In genomic region chr11:65065898-65066297, GRCh38 we compare ENCODE assay signal across 28 cellular contexts. TPM values are rescaled to one million over a fixed set of nuclear protein-coding genes. Genes with fewer than 3 reads are reported as not detected.
DNase-seq lines count a peak whose midpoint lies in the region; ATAC-seq, FAIRE-seq and TF ChIP-seq lines count a peak whose summit lies in the region.
"Had no signal": no experiment of that assay in that cellular context is flagged by ENCODE, and none has a peak within 500 bp of the region (broad histone marks: within the 10 kb centered on the region; RNA-seq: fewer than 3 reads in every experiment).

No MANE protein-coding gene starts in this region.

- 12% methylated on average over 7 of the region's 7 CpGs for WGBS in HepG2 (ENCODE audit: low lambda C conversion rate)
- WGBS in right lobe of liver (ENCODE audit: insufficient coverage, low coverage, low lambda C conversion rate, missing lambda C conversion rate): 75% methylated on average over 5 of the region's 7 CpGs
- no CpG with 5 or more reads among the region's 7 CpGs for whole genome bisulfite sequencing in mesendoderm (ENCODE audit: extremely low coverage, insufficient coverage, low lambda C conversion rate)
- WGBS in aorta, 2 donors: 75 to 85% methylated on average over 7 of the region's 7 CpGs

- TF ChIP-seq POLR2A in HepG2 (IDR thresholded peaks at IDR 0.05; ENCODE audit: insufficient read depth in 1 of 2, low read depth in 2 of 2, low read length in 2 of 2) (no peak; a peak in 2 of 4 replicates), right lobe of liver (IDR thresholded peaks at IDR 0.05) (no peak)

- TF ChIP-seq CTCF in HepG2 (CRISPR knock-in tag; IDR thresholded peaks at IDR 0.05): no peak
- TF ChIP-seq CTCF in right lobe of liver (IDR thresholded peaks at IDR 0.05): no peak
- no peak for TF ChIP-seq CTCF in WTC11 (IDR thresholded peaks at IDR 0.05)

- in situ Hi-C loops in HepG2 (cut with HindIII; ENCODE audit: extremely low pct_ligation_motif_present, low pct_unique_long_range_greater_than_20kb): loop anchor here (5.0 kb wide), 1 partner anchor 39 kb away; the partner anchor contains the start of gene SNX15

- H3K27ac Mint-ChIP-seq in WTC11: no peak overlapping the region
- H3K27ac Mint-ChIP-seq: CD4-positive, alpha-beta memory T cell had no signal

- peak overlapping the region; percentile 25 for H3K56ac ChIP-seq in mesendoderm (ENCODE audit: low read length)

- peak overlapping the region; percentile 49; the same call in 1 of the 2 replicates for H3K4me3 Mint-ChIP-seq in WTC11
- H3K4me3 Mint-ChIP-seq: CD4-positive, alpha-beta memory T cell had no signal

- H3K4me3 ChIP-seq in HepG2 (replicated peaks in 1 of 3; ENCODE audit: insufficient read depth in 1 of 3, low read depth in 2 of 3, low read length in 3 of 3) (peak overlapping the region; percentile 65 to 79 (median 67)), right lobe of liver (no peak overlapping the region), mesendoderm (ENCODE audit: low read length) (no peak overlapping the region), aorta (ENCODE audit: low read length in 2 of 2) (no peak overlapping the region)
- H3K4me3 ChIP-seq: A549, GM23248, PC-9 had no signal

- POLR2A ChIA-PET in HepG2 (lab: Yijun Ruan, JAX): interaction anchor here (0.5 to 2.2 kb wide), 16 partner anchors 10 to 357 kb away, joined by 3 to 10 read pairs (median 4); partner anchors contain the start of genes ARL2, NEAT1, SAC3D1 and TM7SF2
- POLR2A ChIA-PET in WTC11 (lab: Charles Lee): interaction anchor here (0.8 to 1.4 kb wide), 4 partner anchors 10 to 116 kb away, joined by 3 to 4 read pairs (median 3); partner anchors contain the start of genes CAPN1, SAC3D1 and VPS51

- no peak overlapping the region for H2AFZ ChIP-seq in HepG2 (ENCODE audit: low read length)
- H2AFZ ChIP-seq: GM23248, PC-9 had no signal

- H3K4me1 ChIP-seq in HepG2 (ENCODE audit: insufficient read depth, low read length): peaks cover 39% of the 10 kb centered on the region
- H3K4me1 ChIP-seq in right lobe of liver: no peaks in the 10 kb centered on the region
- no peaks in the 10 kb centered on the region for H3K4me1 ChIP-seq in mesendoderm (ENCODE audit: control insufficient read depth, low read depth, low read length)
- no peaks in the 10 kb centered on the region for H3K4me1 ChIP-seq in aorta (ENCODE audit: control insufficient read depth in 1 of 2, insufficient read depth in 2 of 2, low read length in 2 of 2)
- H3K4me1 ChIP-seq: A549 had no signal

- peaks cover 25% of the 10 kb centered on the region for H3K4me1 Mint-ChIP-seq in WTC11
- H3K4me1 Mint-ChIP-seq: CD4-positive, alpha-beta memory T cell had no signal

- intact Hi-C loops in HepG2 (cut with micrococcal nuclease; ENCODE audit: unreplicated experiment): no loop called here
- intact Hi-C loops in right lobe of liver (cut with DNase I): no loop called here
- intact Hi-C loops in aorta (cut with DNase I): no loop called here

- H3K23ac ChIP-seq in mesendoderm (ENCODE audit: low read length): no peak overlapping the region

- ATAC-seq in HepG2: peak; percentile 9
- no peak for ATAC-seq in right lobe of liver
- ATAC-seq in WTC11: no peak
- no peak for ATAC-seq in aorta (ENCODE audit: low FRiP score)
- ATAC-seq in GM18517 (IDR thresholded peaks at IDR 0.05; ENCODE audit: unreplicated experiment): no peak
- ATAC-seq: A549, HCT116 had no signal

- H3K36me3 ChIP-seq in HepG2 (replicated peaks in 1 of 2; ENCODE audit: control insufficient read depth in 1 of 2, insufficient read depth in 2 of 2, low read length in 2 of 2) (no peaks in the 10 kb centered on the region), right lobe of liver (no peaks in the 10 kb centered on the region), mesendoderm (ENCODE audit: control insufficient read depth, insufficient read depth, low read length) (no peaks in the 10 kb centered on the region), aorta (ENCODE audit: control insufficient read depth in 1 of 2, insufficient read depth in 2 of 2, low read length in 1 of 2) (no peaks in the 10 kb centered on the region)

- H4K5ac ChIP-seq in mesendoderm (ENCODE audit: low read length): no peak overlapping the region

- TF ChIP-seq RAD21 in HepG2 (CRISPR knock-in tag; IDR thresholded peaks at IDR 0.05): no peak

- H3K9me3 ChIP-seq in HepG2 (ENCODE audit: low read length) (no peaks in the 10 kb centered on the region), right lobe of liver (no peaks in the 10 kb centered on the region), aorta (ENCODE audit: control insufficient read depth, low read length) (no peaks in the 10 kb centered on the region)
- H3K9me3 ChIP-seq: A549 had no signal

- peak in 1 of 2 experiments; percentile 43; a peak in 1 of 4 replicates for TF ChIP-seq EP300 in HepG2 (IDR thresholded peaks at IDR 0.05; ENCODE audit: low read depth in 2 of 2, low read length in 2 of 2)
- TF ChIP-seq EP300 in HepG2 (CRISPR knock-in tag; IDR thresholded peaks at IDR 0.05; ENCODE audit: borderline replicate concordance): no peak

- no peak overlapping the region for H2BK15ac ChIP-seq in mesendoderm (replicated peaks; ENCODE audit: low read depth)

- CTCF ChIA-PET in HepG2 (lab: Yijun Ruan, JAX; ENCODE audit: low intra/inter-chr PET ratio, low total read pairs): no interaction called here
- CTCF ChIA-PET in WTC11 (lab: Charles Lee): interaction anchor here (0.6 to 2.2 kb wide), 11 partner anchors 10 to 219 kb away, joined by 3 to 10 read pairs (median 4); partner anchors contain the start of genes ARL2, FAU, MRPL49 and SAC3D1

- no peaks in the 10 kb centered on the region for H3K79me1 ChIP-seq in mesendoderm (ENCODE audit: low read length)

- H2BK120ac ChIP-seq in mesendoderm (ENCODE audit: low read depth, low read length): no peak overlapping the region

- H3K79me2 ChIP-seq in HepG2 (ENCODE audit: insufficient read depth, low read length): no peaks in the 10 kb centered on the region
- H3K79me2 ChIP-seq in mesendoderm (ENCODE audit: control insufficient read depth, insufficient read depth, low read length): no peaks in the 10 kb centered on the region

- FAIRE-seq in HepG2 (lab: Jason Lieb, UNC): no peak
- FAIRE-seq: A549, G401.6 had no signal

- BruUV-seq in HepG2 (replicated peaks; lab: Mats Ljungman, UMichigan): no TSS peak

- no peaks in the 10 kb centered on the region; the same call in 1 of the 2 replicates for H3K27me3 Mint-ChIP-seq in WTC11 (ENCODE audit: low read depth)
- H3K27me3 Mint-ChIP-seq: CD4-positive, alpha-beta memory T cell had no signal

- H2BK5ac ChIP-seq in mesendoderm (ENCODE audit: low read length): no peak overlapping the region

- H4K8ac ChIP-seq in mesendoderm (ENCODE audit: low read depth, low read length): no peak overlapping the region

- H2AK5ac ChIP-seq in mesendoderm (ENCODE audit: low read length): no peak overlapping the region

- H3K4ac ChIP-seq in mesendoderm (ENCODE audit: low read depth, low read length): no peak overlapping the region

- no peaks in the 10 kb centered on the region for H3K36me3 Mint-ChIP-seq in WTC11
- H3K36me3 Mint-ChIP-seq: CD4-positive, alpha-beta memory T cell had no signal

- H4K20me1 ChIP-seq in HepG2 (ENCODE audit: insufficient read depth, low read length): no peaks in the 10 kb centered on the region

- DNase-seq in HepG2 (ENCODE audit: low spot score) (no peak), right lobe of liver (no peak), WTC11 (ENCODE audit: low spot score) (no peak), mesendoderm (no peak), NCI-H446 treated with DMSO at 0.1 percent for 48 hours (lab: John Stamatoyannopoulos, UW) (no peak), aorta (no peak)
- DNase-seq: AML-193; C1 segment of cervical spinal cord; CD4-positive, alpha-beta memory T cell; COR-L47; DMS53; GM23248; Karpas-422; NCI-H1092; NCI-H1417 treated with DMSO at 0.1 percent for 48 hours; NCI-H1694 treated with DMSO at 0.1 percent for 48 hours; NCI-H524 treated with DMSO at 0.1 percent for 48 hours; NCI-H774; SHP77; SW 1271 had no signal

- peak overlapping the region; percentile 59 for H3K27ac ChIP-seq in HepG2 (ENCODE audit: extremely low read length, insufficient read depth, low read length)
- no peak overlapping the region for H3K27ac ChIP-seq in right lobe of liver
- H3K27ac ChIP-seq in mesendoderm (ENCODE audit: low read depth, low read length): no peak overlapping the region
- no peak overlapping the region for H3K27ac ChIP-seq in aorta (ENCODE audit: low read depth in 1 of 2, low read length in 2 of 2)
- H3K27ac ChIP-seq: A549, GM23248, HL-60, PC-9 had no signal

- no peaks in the 10 kb centered on the region for H3K9me3 Mint-ChIP-seq in WTC11
- H3K9me3 Mint-ChIP-seq: CD4-positive, alpha-beta memory T cell had no signal

- H3K27me3 ChIP-seq in HepG2 (ENCODE audit: control insufficient read depth in 1 of 2, insufficient read depth in 2 of 2, low read length in 2 of 2) (no peaks in the 10 kb centered on the region), right lobe of liver (no peaks in the 10 kb centered on the region), mesendoderm (ENCODE audit: insufficient read depth, low read length, poor library complexity) (no peaks in the 10 kb centered on the region), aorta (ENCODE audit: control insufficient read depth in 1 of 2, insufficient read depth in 2 of 2, low read length in 1 of 2) (no peaks in the 10 kb centered on the region)

- H3K9ac ChIP-seq in HepG2 (ENCODE audit: insufficient read depth, low read depth, low read length): peak overlapping the region; percentile 74
- no peak overlapping the region for H3K9ac ChIP-seq in mesendoderm (ENCODE audit: low read length)
- H3K9ac ChIP-seq: GM23248 had no signal

- H3K4me2 ChIP-seq in HepG2 (ENCODE audit: low read depth, low read length) (peak overlapping the region; percentile 87), mesendoderm (ENCODE audit: low read length) (no peak overlapping the region)
- H3K4me2 ChIP-seq: A549, PC-9 had no signal

- H3K18ac ChIP-seq in mesendoderm (ENCODE audit: low read length): no peak overlapping the region

RNA-seq across cellular contexts. Expression of gene NAALADL1, which starts 7.5 kb away (rescaled TPM):
- total RNA-seq in HepG2 (2016; rRNA removed; fragmentation: Illumina TruSeq; extraction: Trizol) (3.4 and 9.3 TPM in 2 replicates), right lobe of liver (1 to 10 TPM in 5 of 6 experiments, under 1 TPM in 1; 0.83 to 3.5 (median 1.4) TPM), WTC11 (2021) (4.5 to 6.1 TPM (median 5.9 TPM) in 3 replicates), aorta (10 to 100 TPM; 14.1 to 29.4 TPM)
- 1.5 and 2.2 TPM in 2 replicates for total RNA-seq in HepG2 (2016; cell fraction: cytosol; rRNA removed; fragmentation: Illumina TruSeq; extraction: Trizol; ENCODE audit: low read depth)
- 3.2 and 9.6 TPM in 2 replicates for total RNA-seq in HepG2 (2016; cell fraction: insoluble cytoplasmic fraction; rRNA removed; fragmentation: Illumina TruSeq; extraction: Trizol)
- total RNA-seq in HepG2 (2016; cell fraction: membrane; rRNA removed; fragmentation: Illumina TruSeq; extraction: Trizol): 1.3 and 2.0 TPM in 2 replicates
- 8.8 and 12.8 TPM in 2 replicates for total RNA-seq in HepG2 (2016; cell fraction: nucleus; rRNA removed; fragmentation: Illumina TruSeq; extraction: Trizol)
- polyA plus RNA-seq in HepG2 (2011; rRNA removed) (33.9 and 67.5 TPM in 2 replicates), aorta (10 to 100 TPM; 25.8 to 45.9 TPM)
- polyA plus RNA-seq in HepG2 (2011; cell fraction: cytosol; rRNA removed): 24.8 and 27.3 TPM in 2 replicates
- 178 and 181 TPM in 2 replicates for polyA plus RNA-seq in HepG2 (2011; cell fraction: nucleus; rRNA removed)
- 30.3 and 30.5 TPM in 2 replicates for polyA plus RNA-seq in HepG2 (2012)
- polyA plus RNA-seq in HepG2 (2016; cell fraction: cytosol; fragmentation: Illumina TruSeq; extraction: Trizol; ENCODE audit: low read depth): 1.1 and 1.2 TPM in 2 replicates
- polyA plus RNA-seq in HepG2 (2016; cell fraction: insoluble cytoplasmic fraction; fragmentation: Illumina TruSeq; extraction: Trizol; ENCODE audit: low read depth): 2.4 and 2.9 TPM in 2 replicates
- 2.0 and 2.1 TPM in 2 replicates for polyA plus RNA-seq in HepG2 (2016; cell fraction: membrane; fragmentation: Illumina TruSeq; extraction: Trizol; ENCODE audit: low read depth)
- 23.7 and 32.1 TPM in 2 replicates for polyA plus RNA-seq in HepG2 (2016; cell fraction: nucleus; fragmentation: Illumina TruSeq; extraction: Trizol; ENCODE audit: insufficient read depth, low read depth)
- polyA minus RNA-seq in HepG2 (2011; rRNA and poly(A)+ RNA removed; ENCODE audit: low replicate concordance): 0.09 and 15.4 TPM in 2 replicates
- 6.0 and 9.8 TPM in 2 replicates for polyA minus RNA-seq in HepG2 (2011; cell fraction: cytosol; rRNA and poly(A)+ RNA removed)
- 13.3 and 19.3 TPM in 2 replicates for polyA minus RNA-seq in HepG2 (2011; cell fraction: nucleus; rRNA and poly(A)+ RNA removed)
- 1.3 TPM for polyA plus RNA-seq in mesendoderm (2013, experiment 1 of 2)
- 1.4 TPM for polyA plus RNA-seq in mesendoderm (2013, experiment 2 of 2)
- total RNA-seq: PC-9, RPMI7951, SK-MEL-5 had no signal
- polyA plus RNA-seq: A549 had no signal

RNA-seq across cellular contexts. Expression of gene CDCA5, which starts 17.9 kb away (rescaled TPM):
- total RNA-seq in HepG2 (2016; rRNA removed; fragmentation: Illumina TruSeq; extraction: Trizol) (50.6 and 63.1 TPM in 2 replicates), right lobe of liver (1 to 10 TPM in 3 of 6 experiments, under 1 TPM in 3; 0.31 to 2.3 (median 1.0) TPM), WTC11 (2021) (80.6 to 95.9 TPM (median 86.9 TPM) in 3 replicates), aorta (1 to 10 TPM in 1 of 2 donors, under 1 TPM in 1; 0.81 to 1.0 TPM)
- total RNA-seq in HepG2 (2016; cell fraction: cytosol; rRNA removed; fragmentation: Illumina TruSeq; extraction: Trizol; ENCODE audit: low read depth): 10.5 and 13.6 TPM in 2 replicates
- 51.6 and 54.0 TPM in 2 replicates for total RNA-seq in HepG2 (2016; cell fraction: insoluble cytoplasmic fraction; rRNA removed; fragmentation: Illumina TruSeq; extraction: Trizol)
- total RNA-seq in HepG2 (2016; cell fraction: membrane; rRNA removed; fragmentation: Illumina TruSeq; extraction: Trizol): 34.2 and 34.8 TPM in 2 replicates
- 28.5 and 29.9 TPM in 2 replicates for total RNA-seq in HepG2 (2016; cell fraction: nucleus; rRNA removed; fragmentation: Illumina TruSeq; extraction: Trizol)
- polyA plus RNA-seq in HepG2 (2011; rRNA removed) (9.8 and 13.5 TPM in 2 replicates), aorta (1 to 10 TPM in 1 of 2 donors, under 1 TPM in 1; 1.00 to 2.5 TPM)
- 9.8 and 14.9 TPM in 2 replicates for polyA plus RNA-seq in HepG2 (2011; cell fraction: cytosol; rRNA removed)
- polyA plus RNA-seq in HepG2 (2011; cell fraction: nucleus; rRNA removed): 13.0 and 18.3 TPM in 2 replicates
- polyA plus RNA-seq in HepG2 (2012): 9.0 and 19.7 TPM in 2 replicates
- 10.9 and 11.2 TPM in 2 replicates for polyA plus RNA-seq in HepG2 (2016; cell fraction: cytosol; fragmentation: Illumina TruSeq; extraction: Trizol; ENCODE audit: low read depth)
- polyA plus RNA-seq in HepG2 (2016; cell fraction: insoluble cytoplasmic fraction; fragmentation: Illumina TruSeq; extraction: Trizol; ENCODE audit: low read depth): 71.5 and 74.3 TPM in 2 replicates
- polyA plus RNA-seq in HepG2 (2016; cell fraction: membrane; fragmentation: Illumina TruSeq; extraction: Trizol; ENCODE audit: low read depth): 26.4 and 29.7 TPM in 2 replicates
- 62.8 and 64.8 TPM in 2 replicates for polyA plus RNA-seq in HepG2 (2016; cell fraction: nucleus; fragmentation: Illumina TruSeq; extraction: Trizol; ENCODE audit: insufficient read depth, low read depth)
- polyA minus RNA-seq in HepG2 (2011; rRNA and poly(A)+ RNA removed; ENCODE audit: low replicate concordance): 21.2 and 61.0 TPM in 2 replicates
- polyA minus RNA-seq in HepG2 (2011; cell fraction: cytosol; rRNA and poly(A)+ RNA removed): 8.1 and 8.3 TPM in 2 replicates
- 7.0 and 10.6 TPM in 2 replicates for polyA minus RNA-seq in HepG2 (2011; cell fraction: nucleus; rRNA and poly(A)+ RNA removed)
- 61.4 TPM for polyA plus RNA-seq in mesendoderm (2013, experiment 1 of 2)
- 60.2 TPM for polyA plus RNA-seq in mesendoderm (2013, experiment 2 of 2)

RNA-seq across cellular contexts. Expression of gene ZFPL1, which starts 18.1 kb away (rescaled TPM):
- total RNA-seq in HepG2 (2016; rRNA removed; fragmentation: Illumina TruSeq; extraction: Trizol) (27.6 and 32.2 TPM in 2 replicates), right lobe of liver (10 to 100 TPM; 15.4 to 22.4 (median 18.0) TPM), WTC11 (2021) (32.2 to 33.8 TPM (median 32.8 TPM) in 3 replicates), aorta (10 to 100 TPM; 31.5 to 35.0 TPM)
- 18.5 and 24.3 TPM in 2 replicates for total RNA-seq in HepG2 (2016; cell fraction: cytosol; rRNA removed; fragmentation: Illumina TruSeq; extraction: Trizol; ENCODE audit: low read depth)
- 23.3 and 34.5 TPM in 2 replicates for total RNA-seq in HepG2 (2016; cell fraction: insoluble cytoplasmic fraction; rRNA removed; fragmentation: Illumina TruSeq; extraction: Trizol)
- 24.9 and 32.0 TPM in 2 replicates for total RNA-seq in HepG2 (2016; cell fraction: membrane; rRNA removed; fragmentation: Illumina TruSeq; extraction: Trizol)
- 20.7 and 22.6 TPM in 2 replicates for total RNA-seq in HepG2 (2016; cell fraction: nucleus; rRNA removed; fragmentation: Illumina TruSeq; extraction: Trizol)
- polyA plus RNA-seq in HepG2 (2011; rRNA removed) (49.7 and 56.0 TPM in 2 replicates), aorta (10 to 100 TPM; 24.9 to 69.9 TPM)
- 29.9 and 43.2 TPM in 2 replicates for polyA plus RNA-seq in HepG2 (2011; cell fraction: cytosol; rRNA removed)
- polyA plus RNA-seq in HepG2 (2011; cell fraction: nucleus; rRNA removed): 58.5 and 59.4 TPM in 2 replicates
- 21.4 and 31.3 TPM in 2 replicates for polyA plus RNA-seq in HepG2 (2012)
- 23.6 and 30.1 TPM in 2 replicates for polyA plus RNA-seq in HepG2 (2016; cell fraction: cytosol; fragmentation: Illumina TruSeq; extraction: Trizol; ENCODE audit: low read depth)
- 27.9 and 36.5 TPM in 2 replicates for polyA plus RNA-seq in HepG2 (2016; cell fraction: insoluble cytoplasmic fraction; fragmentation: Illumina TruSeq; extraction: Trizol; ENCODE audit: low read depth)
- 25.0 and 25.2 TPM in 2 replicates for polyA plus RNA-seq in HepG2 (2016; cell fraction: membrane; fragmentation: Illumina TruSeq; extraction: Trizol; ENCODE audit: low read depth)
- polyA plus RNA-seq in HepG2 (2016; cell fraction: nucleus; fragmentation: Illumina TruSeq; extraction: Trizol; ENCODE audit: insufficient read depth, low read depth): 33.5 and 40.8 TPM in 2 replicates
- polyA minus RNA-seq in HepG2 (2011; rRNA and poly(A)+ RNA removed; ENCODE audit: low replicate concordance): 50.7 and 52.3 TPM in 2 replicates
- 15.5 and 16.8 TPM in 2 replicates for polyA minus RNA-seq in HepG2 (2011; cell fraction: cytosol; rRNA and poly(A)+ RNA removed)
- 40.4 and 59.2 TPM in 2 replicates for polyA minus RNA-seq in HepG2 (2011; cell fraction: nucleus; rRNA and poly(A)+ RNA removed)
- 34.8 TPM for polyA plus RNA-seq in mesendoderm (2013, experiment 1 of 2)
- polyA plus RNA-seq in mesendoderm (2013, experiment 2 of 2): 34.4 TPM

RNA-seq across cellular contexts. Expression of gene SAC3D1, which starts 24.9 kb away (rescaled TPM):
- total RNA-seq in HepG2 (2016; rRNA removed; fragmentation: Illumina TruSeq; extraction: Trizol) (33.2 and 36.3 TPM in 2 replicates), right lobe of liver (10 to 100 TPM in 2 of 6 experiments, 1 to 10 TPM in 4; 4.2 to 13.8 (median 5.8) TPM), WTC11 (2021) (22.2 to 26.2 TPM (median 22.8 TPM) in 3 replicates), aorta (1 to 10 TPM; 3.6 to 4.9 TPM)
- total RNA-seq in HepG2 (2016; cell fraction: cytosol; rRNA removed; fragmentation: Illumina TruSeq; extraction: Trizol; ENCODE audit: low read depth): 17.6 and 24.5 TPM in 2 replicates
- total RNA-seq in HepG2 (2016; cell fraction: insoluble cytoplasmic fraction; rRNA removed; fragmentation: Illumina TruSeq; extraction: Trizol): 27.9 and 37.1 TPM in 2 replicates
- 28.3 and 36.0 TPM in 2 replicates for total RNA-seq in HepG2 (2016; cell fraction: membrane; rRNA removed; fragmentation: Illumina TruSeq; extraction: Trizol)
- 15.6 and 16.8 TPM in 2 replicates for total RNA-seq in HepG2 (2016; cell fraction: nucleus; rRNA removed; fragmentation: Illumina TruSeq; extraction: Trizol)
- polyA plus RNA-seq in HepG2 (2011; rRNA removed) (7.4 and 8.9 TPM in 2 replicates), aorta (1 to 10 TPM; 5.4 to 7.5 TPM)
- 10.6 and 22.0 TPM in 2 replicates for polyA plus RNA-seq in HepG2 (2011; cell fraction: cytosol; rRNA removed)
- 12.6 and 14.5 TPM in 2 replicates for polyA plus RNA-seq in HepG2 (2011; cell fraction: nucleus; rRNA removed)
- polyA plus RNA-seq in HepG2 (2012): 7.4 and 9.2 TPM in 2 replicates
- 17.6 and 24.3 TPM in 2 replicates for polyA plus RNA-seq in HepG2 (2016; cell fraction: cytosol; fragmentation: Illumina TruSeq; extraction: Trizol; ENCODE audit: low read depth)
- 34.5 and 41.1 TPM in 2 replicates for polyA plus RNA-seq in HepG2 (2016; cell fraction: insoluble cytoplasmic fraction; fragmentation: Illumina TruSeq; extraction: Trizol; ENCODE audit: low read depth)
- polyA plus RNA-seq in HepG2 (2016; cell fraction: membrane; fragmentation: Illumina TruSeq; extraction: Trizol; ENCODE audit: low read depth): 30.7 and 35.8 TPM in 2 replicates
- 28.3 and 35.8 TPM in 2 replicates for polyA plus RNA-seq in HepG2 (2016; cell fraction: nucleus; fragmentation: Illumina TruSeq; extraction: Trizol; ENCODE audit: insufficient read depth, low read depth)
- 16.9 and 20.3 TPM in 2 replicates for polyA minus RNA-seq in HepG2 (2011; rRNA and poly(A)+ RNA removed; ENCODE audit: low replicate concordance)
- 9.3 and 12.0 TPM in 2 replicates for polyA minus RNA-seq in HepG2 (2011; cell fraction: cytosol; rRNA and poly(A)+ RNA removed)
- polyA minus RNA-seq in HepG2 (2011; cell fraction: nucleus; rRNA and poly(A)+ RNA removed): 3.4 and 3.6 TPM in 2 replicates
- 12.1 TPM for polyA plus RNA-seq in mesendoderm (2013, experiment 1 of 2)
- 11.8 TPM for polyA plus RNA-seq in mesendoderm (2013, experiment 2 of 2)

RNA-seq across cellular contexts. Expression of gene VPS51, which starts 30.1 kb away (rescaled TPM):
- total RNA-seq in HepG2 (2016; rRNA removed; fragmentation: Illumina TruSeq; extraction: Trizol) (57.4 and 76.3 TPM in 2 replicates), right lobe of liver (100 to 1,000 TPM in 2 of 6 experiments, 10 to 100 TPM in 4; 41.5 to 170 (median 50.2) TPM), WTC11 (2021) (122 to 136 TPM (median 123 TPM) in 3 replicates), aorta (100 to 1,000 TPM; 101 to 121 TPM)
- 19.9 and 21.8 TPM in 2 replicates for total RNA-seq in HepG2 (2016; cell fraction: cytosol; rRNA removed; fragmentation: Illumina TruSeq; extraction: Trizol; ENCODE audit: low read depth)
- total RNA-seq in HepG2 (2016; cell fraction: insoluble cytoplasmic fraction; rRNA removed; fragmentation: Illumina TruSeq; extraction: Trizol): 57.9 and 73.3 TPM in 2 replicates
- total RNA-seq in HepG2 (2016; cell fraction: membrane; rRNA removed; fragmentation: Illumina TruSeq; extraction: Trizol): 41.6 and 45.8 TPM in 2 replicates
- total RNA-seq in HepG2 (2016; cell fraction: nucleus; rRNA removed; fragmentation: Illumina TruSeq; extraction: Trizol): 39.3 and 42.6 TPM in 2 replicates
- polyA plus RNA-seq in HepG2 (2011; rRNA removed) (90.6 and 104 TPM in 2 replicates), aorta (100 to 1,000 TPM in 1 of 2 donors, 10 to 100 TPM in 1; 73.0 to 191 TPM)
- polyA plus RNA-seq in HepG2 (2011; cell fraction: cytosol; rRNA removed): 71.6 and 122 TPM in 2 replicates
- 109 and 133 TPM in 2 replicates for polyA plus RNA-seq in HepG2 (2011; cell fraction: nucleus; rRNA removed)
- polyA plus RNA-seq in HepG2 (2012): 63.3 and 65.8 TPM in 2 replicates
- polyA plus RNA-seq in HepG2 (2016; cell fraction: cytosol; fragmentation: Illumina TruSeq; extraction: Trizol; ENCODE audit: low read depth): 10.5 and 13.0 TPM in 2 replicates
- 57.3 and 57.6 TPM in 2 replicates for polyA plus RNA-seq in HepG2 (2016; cell fraction: insoluble cytoplasmic fraction; fragmentation: Illumina TruSeq; extraction: Trizol; ENCODE audit: low read depth)
- polyA plus RNA-seq in HepG2 (2016; cell fraction: membrane; fragmentation: Illumina TruSeq; extraction: Trizol; ENCODE audit: low read depth): 31.4 and 34.7 TPM in 2 replicates
- polyA plus RNA-seq in HepG2 (2016; cell fraction: nucleus; fragmentation: Illumina TruSeq; extraction: Trizol; ENCODE audit: insufficient read depth, low read depth): 69.3 and 82.4 TPM in 2 replicates
- 231 and 328 TPM in 2 replicates for polyA minus RNA-seq in HepG2 (2011; rRNA and poly(A)+ RNA removed; ENCODE audit: low replicate concordance)
- polyA minus RNA-seq in HepG2 (2011; cell fraction: cytosol; rRNA and poly(A)+ RNA removed): 114 and 132 TPM in 2 replicates
- polyA minus RNA-seq in HepG2 (2011; cell fraction: nucleus; rRNA and poly(A)+ RNA removed): 53.6 and 55.8 TPM in 2 replicates
- polyA plus RNA-seq in mesendoderm (2013, experiment 1 of 2): 48.2 TPM
- polyA plus RNA-seq in mesendoderm (2013, experiment 2 of 2): 46.6 TPM

Comparison
In these comparisons a context has a peak if more than half of its experiments do, and no peak if none do; other contexts are left out.
1. H3K4me3 ChIP-seq: peak in HepG2 (3 of 3); none in right lobe of liver (0 of 3), mesendoderm (single experiment) and aorta (0 of 2).
2. Of the 50 proteins assayed by ChIP-seq in both HepG2 and WTC11: peak only in HepG2: ESRRA and MAX; only in WTC11: none; in both: none; in neither: 47; mixed calls (peak in some experiments, not most) for 1.